19 cellular contexts compared by ENCODE assay signal in genomic region chr15:38344351-38344750, GRCh38.
A peak's percentile ranks its signal among the peaks of the same experiment; 100 is the strongest.
DNase-seq lines count a peak whose midpoint lies in the region; ATAC-seq and TF ChIP-seq lines count a peak whose summit lies in the region.
"Had no signal": no experiment of that assay in that cellular context is flagged by ENCODE, and none has a peak within 500 bp of the region (broad histone marks: within the 10 kb centered on the region; RNA-seq: fewer than 3 reads in every experiment).

No MANE protein-coding gene starts in this region.

- TF ChIP-seq CTCF in brain microvascular endothelial cell (IDR thresholded peaks at IDR 0.05; ENCODE audit: low read depth, low read length, missing control alignments) (no peak), choroid plexus epithelial cell (conservative IDR thresholded peaks at IDR 0.05; ENCODE audit: low read depth, low read length) (no peak)

- ATAC-seq in HG02884 (IDR thresholded peaks at IDR 0.05; ENCODE audit: unreplicated experiment): no peak
- ATAC-seq in HG03521 (IDR thresholded peaks at IDR 0.05; ENCODE audit: unreplicated experiment): no peak
- ATAC-seq: GM12878 had no signal

- in situ Hi-C loops in brain microvascular endothelial cell (cut with HindIII; ENCODE audit: low pct_ligation_motif_present, low sequenced_read_pairs): no loop called here

- H3K4me3 ChIP-seq in brain microvascular endothelial cell (ENCODE audit: low read depth, low read length): no peak overlapping the region
- no peak overlapping the region for H3K4me3 ChIP-seq in choroid plexus epithelial cell (ENCODE audit: low read depth, low read length)
- H3K4me3 ChIP-seq: BLaER1 treated with 17β-estradiol and CSF1 and Interleukin-3, amounts not matched to agents 10 nM and 100 nM; GM12878; GM23248 had no signal

- peak overlapping the region; percentile 19 for H3K27ac ChIP-seq in brain microvascular endothelial cell
- H3K27ac ChIP-seq: 22Rv1; BLaER1 treated with 17β-estradiol and CSF1 and Interleukin-3, amounts not matched to agents 10 nM and 100 nM; GM23248 had no signal

- H3K36me3 ChIP-seq in brain microvascular endothelial cell (replicated peaks): peaks cover 18% of the 10 kb centered on the region
- H3K36me3 ChIP-seq: BE2C had no signal

- no peaks in the 10 kb centered on the region for H3K27me3 ChIP-seq in brain microvascular endothelial cell (replicated peaks)
- H3K27me3 ChIP-seq: BE2C; BLaER1 treated with 17β-estradiol and CSF1 and Interleukin-3, amounts not matched to agents 10 nM and 100 nM had no signal

- peak; percentile 37 for DNase-seq in amniotic epithelial cell (ENCODE audit: low read depth)
- DNase-seq in brain microvascular endothelial cell: no peak
- peak; percentile 35 for DNase-seq in choroid plexus epithelial cell (ENCODE audit: low read depth)
- no peak for DNase-seq in AML-193 (lab: John Stamatoyannopoulos, UW)
- DNase-seq: BE2C; CD4-positive, alpha-beta T cell; CD8-positive, alpha-beta memory T cell; DMS 273 treated with DMSO at 0.1 percent for 48 hours; DMS79; EL; GDM1; GM23248; H7; HCEC 1CT had no signal

Comparison
In these comparisons a context has a peak if more than half of its experiments do, and no peak if none do; other contexts are left out.
1. DNase-seq: peak in amniotic epithelial cell (single experiment) and choroid plexus epithelial cell (single experiment); none in brain microvascular endothelial cell (single experiment) and AML-193 (0 of 2).